ENCODE assay signal across 8 cellular contexts in the genomic region with DNA sequence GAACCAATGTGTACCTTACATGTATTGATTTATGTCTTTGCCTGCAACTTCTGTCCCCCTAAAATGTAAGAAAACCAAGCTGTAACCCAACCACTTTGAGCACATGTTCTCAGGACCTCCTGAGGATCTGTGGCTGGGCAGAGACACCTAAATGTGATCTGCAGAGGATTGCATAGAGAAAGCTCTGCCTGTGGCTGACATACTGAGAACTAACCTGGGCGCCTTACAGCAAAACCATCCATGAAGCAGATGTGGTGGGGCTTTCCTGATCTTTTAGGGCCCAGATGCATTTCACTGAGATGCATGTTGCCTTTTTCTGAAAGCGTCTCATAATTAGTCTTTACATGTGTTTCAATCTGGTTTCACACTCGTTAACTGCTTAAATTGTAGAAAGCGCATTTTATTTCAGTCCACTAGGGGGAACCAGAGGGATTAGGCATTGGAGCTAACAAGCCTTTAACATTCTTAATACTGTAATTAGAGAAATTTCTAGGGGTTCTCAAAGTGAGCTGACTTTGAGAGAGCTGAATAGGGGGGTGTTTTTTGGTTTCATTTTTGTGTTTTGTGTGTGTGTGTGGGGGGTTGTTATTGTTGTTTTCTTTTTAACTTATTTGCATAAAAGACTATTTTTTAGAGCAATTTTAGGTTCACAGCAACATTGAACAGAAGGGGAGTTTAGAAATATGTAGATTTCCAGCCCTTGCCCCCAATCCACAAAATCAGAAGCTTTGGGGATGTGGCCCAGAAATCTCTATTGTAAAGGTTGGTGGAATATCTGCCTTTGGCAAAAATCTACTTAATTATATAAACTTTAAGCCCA. TPM values are rescaled to one million over a fixed set of nuclear protein-coding genes. Genes with fewer than 3 reads are reported as not detected.
DNase-seq lines count a peak whose midpoint lies in the region; ATAC-seq and TF ChIP-seq lines count a peak whose summit lies in the region.

No MANE protein-coding gene starts in this region.

- peaks cover 2% of the 10 kb centered on the region for H3K4me1 Mint-ChIP-seq in activated T-cell treated with anti-CD3 and anti-CD28 coated beads, Interleukin-2, amount 50 U/mL, for 24 hours (ENCODE audit: low read depth)

- H3K9me3 ChIP-seq in iPS DF 6.9 (ENCODE audit: control insufficient read depth, insufficient read depth, low read length): no peaks in the 10 kb centered on the region
- no peaks in the 10 kb centered on the region for H3K9me3 ChIP-seq in smooth muscle cell (replicated peaks; ENCODE audit: low read depth)

- H3K9ac ChIP-seq in smooth muscle cell (ENCODE audit: low read depth): peak overlapping the region; percentile 63

- H3K4me3 ChIP-seq in astrocyte of the cerebellum (ENCODE audit: low read depth, low read length) (no peak overlapping the region), iPS DF 6.9 (ENCODE audit: low read length) (no peak overlapping the region), smooth muscle cell (peak overlapping the region; percentile 4)

- peak; percentile 57 for DNase-seq in DMS79 treated with DMSO at 0.1 percent for 48 hours (lab: John Stamatoyannopoulos, UW)
- peak; percentile 20 for DNase-seq in NCI-H524 treated with DMSO at 0.1 percent for 48 hours (lab: John Stamatoyannopoulos, UW)
- DNase-seq in astrocyte of the cerebellum (ENCODE audit: low read depth): peak; percentile 72
- peak; percentile 39 for DNase-seq in iPS DF 6.9 (ENCODE audit: low read depth, low spot score)
- no peak for DNase-seq in smooth muscle cell (lab: John Stamatoyannopoulos, UW; ENCODE audit: unreplicated experiment)
- DNase-seq in activated T-cell treated with anti-CD3 and anti-CD28 coated beads, Interleukin-2, amount 50 U/mL, for 24 hours: no peak

- no peaks in the 10 kb centered on the region for H3K36me3 ChIP-seq in iPS DF 6.9 (ENCODE audit: control insufficient read depth, insufficient read depth, low read length)
- no peaks in the 10 kb centered on the region for H3K36me3 ChIP-seq in smooth muscle cell (ENCODE audit: low read depth)

- H3K4me2 ChIP-seq in smooth muscle cell: peak overlapping the region; percentile 75

- peak overlapping the region; percentile 39 for H2AFZ ChIP-seq in smooth muscle cell (ENCODE audit: low read depth)

- in situ Hi-C loops in astrocyte of the cerebellum (cut with HindIII; ENCODE audit: low sequenced_read_pairs): no loop called here

- no peaks in the 10 kb centered on the region for H4K20me1 ChIP-seq in smooth muscle cell (ENCODE audit: low read depth)

- H3K9me3 Mint-ChIP-seq in activated T-cell treated with anti-CD3 and anti-CD28 coated beads, Interleukin-2, amount 50 U/mL, for 24 hours: no peaks in the 10 kb centered on the region

- no peaks in the 10 kb centered on the region for H3K79me2 ChIP-seq in smooth muscle cell (ENCODE audit: low read depth)

- no peaks in the 10 kb centered on the region for H3F3A ChIP-seq in smooth muscle cell (ENCODE audit: low read depth)

- H3K27me3 ChIP-seq in iPS DF 6.9 (ENCODE audit: control insufficient read depth, insufficient read depth, low read length): no peaks in the 10 kb centered on the region
- no peaks in the 10 kb centered on the region for H3K27me3 ChIP-seq in smooth muscle cell (ENCODE audit: low read depth)

- H3K36me3 Mint-ChIP-seq in activated T-cell treated with anti-CD3 and anti-CD28 coated beads, Interleukin-2, amount 50 U/mL, for 24 hours (ENCODE audit: low read depth): no peaks in the 10 kb centered on the region

- no CpG with 5 or more reads among the region's 4 CpGs for WGBS in iPS DF 6.9 (ENCODE audit: insufficient coverage, insufficient read length)
- WGBS in smooth muscle cell (ENCODE audit: low lambda C conversion rate): 17% methylated on average over 4 of the region's 4 CpGs

- H3K4me3 Mint-ChIP-seq in activated T-cell treated with anti-CD3 and anti-CD28 coated beads, Interleukin-2, amount 50 U/mL, for 24 hours: no peak overlapping the region

- peak; percentile 88 for ATAC-seq in GM19438 (IDR thresholded peaks at IDR 0.05; ENCODE audit: low read depth, unreplicated experiment)
- peak; percentile 91 for ATAC-seq in HG03432 (IDR thresholded peaks at IDR 0.05; ENCODE audit: unreplicated experiment)

- H3K27ac Mint-ChIP-seq in activated T-cell treated with anti-CD3 and anti-CD28 coated beads, Interleukin-2, amount 50 U/mL, for 24 hours: no peak overlapping the region

- H3K27ac ChIP-seq in iPS DF 6.9 (ENCODE audit: low read length) (no peak overlapping the region), smooth muscle cell (ENCODE audit: low read depth) (peak overlapping the region; percentile 92)

- H3K4me1 ChIP-seq in iPS DF 6.9 (ENCODE audit: control insufficient read depth, insufficient read depth, low read length): peaks cover 2% of the 10 kb centered on the region; the same call in 1 of the 2 replicates
- peaks cover 15% of the 10 kb centered on the region for H3K4me1 ChIP-seq in smooth muscle cell (ENCODE audit: low read depth)

- H3K27me3 Mint-ChIP-seq in activated T-cell treated with anti-CD3 and anti-CD28 coated beads, Interleukin-2, amount 50 U/mL, for 24 hours: no peaks in the 10 kb centered on the region

- TF ChIP-seq CTCF in astrocyte of the cerebellum (IDR thresholded peaks at IDR 0.05; ENCODE audit: low read depth, low read length, missing control alignments) (peak; percentile 78), smooth muscle cell (IDR thresholded peaks at IDR 0.05; ENCODE audit: borderline replicate concordance, insufficient read depth, poor library complexity, severe bottlenecking) (peak; percentile 88)

RNA-seq across cellular contexts. Expression of gene FAM184A, which starts 50.9 kb away (rescaled TPM):
- total RNA-seq in smooth muscle cell: 0.22 and 0.31 TPM in 2 replicates
- polyA plus RNA-seq in smooth muscle cell: 0.23 and 0.50 TPM in 2 replicates

Comparison
In these comparisons a context has a peak if more than half of its experiments do, and no peak if none do; other contexts are left out.
1. DNase-seq: peak in DMS79 treated with DMSO at 0.1 percent for 48 hours (single experiment), NCI-H524 treated with DMSO at 0.1 percent for 48 hours (single experiment), astrocyte of the cerebellum (single experiment) and iPS DF 6.9 (single experiment); none in smooth muscle cell (single experiment) and activated T-cell treated with anti-CD3 and anti-CD28 coated beads, Interleukin-2, amount 50 U/mL, for 24 hours (single experiment).